ENCODE assay signal across 1 cellular context in genomic region chr21:43767498-43767979, GRCh38.
TF ChIP-seq lines count a peak whose summit lies in the region.

No MANE protein-coding gene starts in this region.

TF ChIP-seq in HEK293, 187 proteins besides CTCF, POLR2A, EP300 and RAD21 (continued from another document):
- TF ChIP-seq ZSCAN5A (tag by site-specific recombination; IDR thresholded peaks at IDR 0.05) (no peak), ZNF639 (tag by site-specific recombination; IDR thresholded peaks at IDR 0.05) (no peak), YY2 (tag by site-specific recombination; IDR thresholded peaks at IDR 0.05) (no peak), SP3 (tag by site-specific recombination; IDR thresholded peaks at IDR 0.05) (no peak), ZFP41 (tag by site-specific recombination; IDR thresholded peaks at IDR 0.05; ENCODE audit: borderline replicate concordance) (no peak), OVOL3 (tag by site-specific recombination; IDR thresholded peaks at IDR 0.05) (no peak), ZBTB49 (tag by site-specific recombination; IDR thresholded peaks at IDR 0.05; ENCODE audit: low read depth) (no peak), ZNF544 (tag by site-specific recombination; IDR thresholded peaks at IDR 0.05) (no peak), ZNF645 (tag by site-specific recombination; IDR thresholded peaks at IDR 0.05) (no peak), ZNF398 (tag by site-specific recombination; IDR thresholded peaks at IDR 0.05) (no peak), ZNF394 (tag by site-specific recombination; IDR thresholded peaks at IDR 0.05; ENCODE audit: borderline replicate concordance) (no peak), ZNF791 (tag by site-specific recombination; IDR thresholded peaks at IDR 0.05) (no peak)
